In genomic region chr14:34461334-34462131, GRCh38 we compare ENCODE assay signal across 8 cellular contexts. TPM values are rescaled to one million over a fixed set of nuclear protein-coding genes. Genes with fewer than 3 reads are reported as not detected.
DNase-seq lines count a peak whose midpoint lies in the region; ATAC-seq and TF ChIP-seq lines count a peak whose summit lies in the region.

No MANE protein-coding gene starts in this region.

- intact Hi-C loops in upper lobe of right lung (cut with DNase I), result no loop called here

- peaks cover 22% of the 10 kb centered on the region for H3K4me1 Mint-ChIP-seq in activated CD8-positive, alpha-beta T cell treated with anti-CD3 and anti-CD28 coated beads, Interleukin-2, amount 10 ng/mL, durations not matched to agents 7 days and 5 days (ENCODE audit: low read depth)
- H3K4me1 Mint-ChIP-seq in natural killer cell treated with Interleukin-12 subunit alpha and Interleukin-12 subunit beta and Interleukin-15 and Interleukin-18, amount 100 ng/mL, for 72 hours (ENCODE audit: low read depth in 2 of 2), result peaks cover 16 to 20% of the 10 kb centered on the region in 2 donors

- no peak for TF ChIP-seq CTCF in AG10803 (conservative IDR thresholded peaks at IDR 0.05; ENCODE audit: low read length)
- no peak for TF ChIP-seq CTCF in fibroblast of mammary gland (conservative IDR thresholded peaks at IDR 0.05; ENCODE audit: control insufficient read depth, insufficient read depth, low read depth, low read length)
- TF ChIP-seq CTCF in upper lobe of right lung (IDR thresholded peaks at IDR 0.05), result no peak

- H3K9me3 ChIP-seq in upper lobe of right lung, result no peaks in the 10 kb centered on the region

- peaks cover 1% of the 10 kb centered on the region for H3K36me3 ChIP-seq in upper lobe of right lung

- peak overlapping the region; percentile 89 for H3K27ac ChIP-seq in upper lobe of right lung

- peaks cover 5% of the 10 kb centered on the region for H3K36me3 Mint-ChIP-seq in activated CD8-positive, alpha-beta T cell treated with anti-CD3 and anti-CD28 coated beads, Interleukin-2, amount 10 ng/mL, durations not matched to agents 7 days and 5 days (ENCODE audit: low read depth)
- peaks cover 4% of the 10 kb centered on the region for H3K36me3 Mint-ChIP-seq in natural killer cell treated with Interleukin-12 subunit alpha and Interleukin-12 subunit beta and Interleukin-15 and Interleukin-18, amount 100 ng/mL, for 72 hours

- DNase-seq in AG10803 (ENCODE audit: low read depth) (peak; percentile 26), NCI-H345 (lab: John Stamatoyannopoulos, UW) (peak; percentile 65), fibroblast of mammary gland (ENCODE audit: low read depth) (peak; percentile 53), upper lobe of right lung (peak; percentile 79)
- peak; percentile 46 for DNase-seq in activated CD8-positive, alpha-beta T cell treated with anti-CD3 and anti-CD28 coated beads, Interleukin-2, amount 10 ng/mL, durations not matched to agents 7 days and 5 days
- no peak for DNase-seq in natural killer cell treated with Interleukin-12 subunit alpha and Interleukin-12 subunit beta and Interleukin-15 and Interleukin-18, amount 100 ng/mL, for 72 hours (ENCODE audit: low spot score)

- H3K27me3 Mint-ChIP-seq in activated CD8-positive, alpha-beta T cell treated with anti-CD3 and anti-CD28 coated beads, Interleukin-2, amount 10 ng/mL, durations not matched to agents 7 days and 5 days (ENCODE audit: low read depth), result no peaks in the 10 kb centered on the region
- no peaks in the 10 kb centered on the region for H3K27me3 Mint-ChIP-seq in natural killer cell treated with Interleukin-12 subunit alpha and Interleukin-12 subunit beta and Interleukin-15 and Interleukin-18, amount 100 ng/mL, for 72 hours

- CTCF ChIA-PET in activated CD8-positive, alpha-beta T cell treated with anti-CD3 and anti-CD28 coated beads, Interleukin-2, amount 10 ng/mL, durations not matched to agents 7 days and 5 days (lab: Charles Lee), result interaction anchor here (1.0 kb wide), 1 partner anchor 139 kb away, joined by 3 read pairs; no protein-coding TSS in a partner anchor

- peak overlapping the region; percentile 82 for H3K4me3 Mint-ChIP-seq in activated CD8-positive, alpha-beta T cell treated with anti-CD3 and anti-CD28 coated beads, Interleukin-2, amount 10 ng/mL, durations not matched to agents 7 days and 5 days
- H3K4me3 Mint-ChIP-seq in natural killer cell treated with Interleukin-12 subunit alpha and Interleukin-12 subunit beta and Interleukin-15 and Interleukin-18, amount 100 ng/mL, for 72 hours, result peak overlapping the region; percentile 98

- peak; percentile 14 for ATAC-seq in GM18873 (IDR thresholded peaks at IDR 0.05; ENCODE audit: low FRiP score, unreplicated experiment)
- ATAC-seq in HG03103 (IDR thresholded peaks at IDR 0.05; ENCODE audit: low read depth, unreplicated experiment), result peak; percentile 27
- peak; percentile 22 for ATAC-seq in activated CD8-positive, alpha-beta T cell treated with anti-CD3 and anti-CD28 coated beads, Interleukin-2, amount 10 ng/mL, durations not matched to agents 7 days and 5 days
- peak; percentile 0 to 1 for ATAC-seq in natural killer cell treated with Interleukin-12 subunit alpha and Interleukin-12 subunit beta and Interleukin-15 and Interleukin-18, amount 100 ng/mL, for 72 hours
- ATAC-seq in upper lobe of right lung, result peak; percentile 56

- H3K27ac Mint-ChIP-seq in activated CD8-positive, alpha-beta T cell treated with anti-CD3 and anti-CD28 coated beads, Interleukin-2, amount 10 ng/mL, durations not matched to agents 7 days and 5 days, result peak overlapping the region; percentile 95
- H3K27ac Mint-ChIP-seq in natural killer cell treated with Interleukin-12 subunit alpha and Interleukin-12 subunit beta and Interleukin-15 and Interleukin-18, amount 100 ng/mL, for 72 hours, result peak overlapping the region; percentile 84

- POLR2A ChIA-PET in activated CD8-positive, alpha-beta T cell treated with anti-CD3 and anti-CD28 coated beads, Interleukin-2, amount 10 ng/mL, durations not matched to agents 7 days and 5 days (lab: Charles Lee), result no interaction called here

- H3K4me3 ChIP-seq in AG10803 (ENCODE audit: low read length) (peak overlapping the region; percentile 91), fibroblast of mammary gland (ENCODE audit: control insufficient read depth, low read depth, low read length) (peak overlapping the region; percentile 85), upper lobe of right lung (peak overlapping the region; percentile 68)

- peaks cover 2% of the 10 kb centered on the region for H3K4me1 ChIP-seq in upper lobe of right lung

- no peaks in the 10 kb centered on the region for H3K9me3 Mint-ChIP-seq in activated CD8-positive, alpha-beta T cell treated with anti-CD3 and anti-CD28 coated beads, Interleukin-2, amount 10 ng/mL, durations not matched to agents 7 days and 5 days (ENCODE audit: insufficient read depth)
- H3K9me3 Mint-ChIP-seq in natural killer cell treated with Interleukin-12 subunit alpha and Interleukin-12 subunit beta and Interleukin-15 and Interleukin-18, amount 100 ng/mL, for 72 hours, result no peaks in the 10 kb centered on the region

- H3K27me3 ChIP-seq in upper lobe of right lung, result no peaks in the 10 kb centered on the region

RNA-seq across cellular contexts. Expression of gene SPTSSA, which starts 0.5 kb away (rescaled TPM):
- 10 to 100 TPM; 13.1 to 14.8 TPM for total RNA-seq in activated CD8-positive, alpha-beta T cell treated with anti-CD3 and anti-CD28 coated beads, Interleukin-2, amount 10 ng/mL, durations not matched to agents 7 days and 5 days
- total RNA-seq in natural killer cell treated with Interleukin-12 subunit alpha and Interleukin-12 subunit beta and Interleukin-15 and Interleukin-18, amount 100 ng/mL, for 72 hours, result 1 to 10 TPM; 7.7 to 8.9 TPM
- total RNA-seq in upper lobe of right lung, result 48.4 TPM

Comparison
In these comparisons a context has a peak if more than half of its experiments do, and no peak if none do; other contexts are left out.
1. ATAC-seq: peak in every context shown above with its lines; median percentile 56 in upper lobe of right lung; 27 in HG03103; 22 in activated CD8-positive, alpha-beta T cell treated with anti-CD3 and anti-CD28 coated beads, Interleukin-2, amount 10 ng/mL, durations not matched to agents 7 days and 5 days; 14 in GM18873; 0 in natural killer cell treated with Interleukin-12 subunit alpha and Interleukin-12 subunit beta and Interleukin-15 and Interleukin-18, amount 100 ng/mL, for 72 hours.